Comparison of ENCODE assay signal across 17 cellular contexts in genomic region chr11:125407046-125407445, GRCh38.
DNase-seq lines count a peak whose midpoint lies in the region; ATAC-seq, FAIRE-seq and TF ChIP-seq lines count a peak whose summit lies in the region.
"Had no signal": no experiment of that assay in that cellular context is flagged by ENCODE, and none has a peak within 500 bp of the region (broad histone marks: within the 10 kb centered on the region; RNA-seq: fewer than 3 reads in every experiment).

No MANE protein-coding gene starts in this region.

- H2BK120ac ChIP-seq in H1 (replicated peaks; ENCODE audit: low read depth, low read length), result no peak overlapping the region

- no peak overlapping the region for H3K23ac ChIP-seq in H1 (ENCODE audit: insufficient read length)

- H2AK5ac ChIP-seq in H1 (ENCODE audit: low read depth, low read length), result no peak overlapping the region

- H3K4me3 Mint-ChIP-seq in CD4-positive, alpha-beta memory T cell, result no peak overlapping the region

- TF ChIP-seq CTCF in H1 (IDR thresholded peaks at IDR 0.05; ENCODE audit: control extremely low read depth in 1 of 3, insufficient read depth in 1 of 3, low read depth in 1 of 3, low read length in 3 of 3) (no peak), gastrocnemius medialis (IDR thresholded peaks at IDR 0.05 in 4 of 5, conservative IDR thresholded peaks at IDR 0.05 in 1 of 5) (no peak), hepatocyte (IDR thresholded peaks at IDR 0.05; ENCODE audit: poor library complexity) (no peak)

- 23 to 27% methylated on average over 2 of the region's 2 CpGs for WGBS in GM23248 (ENCODE audit: low coverage in 1 of 2, low lambda C conversion rate in 2 of 2, missing lambda C conversion rate in 2 of 2), 2 experiments
- WGBS in H1 (ENCODE audit: extremely low coverage in 1 of 2, insufficient coverage in 1 of 2, insufficient read length in 1 of 2, insufficient replicate concordance in 2 of 2, low coverage in 1 of 2, low lambda C conversion rate in 2 of 2, missing lambda C conversion rate in 1 of 2), 2 experiments, result 90% methylated on average over 2 of the region's 2 CpGs; no CpG with 5 or more reads in 1 of the 2 experiments
- 71% methylated on average over 2 of the region's 2 CpGs for WGBS in hepatocyte (ENCODE audit: low lambda C conversion rate, missing lambda C conversion rate)

- H2AFZ ChIP-seq in GM23248 (no peak overlapping the region), H1 (ENCODE audit: low read length) (no peak overlapping the region), hepatocyte (no peak overlapping the region)

- no peak overlapping the region for H3K27ac ChIP-seq in GM23248
- no peak overlapping the region for H3K27ac ChIP-seq in H1 (ENCODE audit: low read depth, low read length)
- H3K27ac ChIP-seq in gastrocnemius medialis, result peak overlapping the region; percentile 48 to 96 (median 74)
- H3K27ac ChIP-seq in hepatocyte, result no peak overlapping the region
- H3K27ac ChIP-seq in CD4-positive, alpha-beta memory T cell (ENCODE audit: low read depth, low read length), result no peak overlapping the region
- H3K27ac ChIP-seq: SK-N-MC had no signal

- H3K9me2 ChIP-seq in GM23248 (ENCODE audit: insufficient read depth), result no peaks in the 10 kb centered on the region
- no peaks in the 10 kb centered on the region for H3K9me2 ChIP-seq in hepatocyte (replicated peaks; ENCODE audit: insufficient read depth)

- H3K27me3 Mint-ChIP-seq in CD4-positive, alpha-beta memory T cell, result peaks cover 30 to 39% of the 10 kb centered on the region in 2 donors

- H4K8ac ChIP-seq in H1 (ENCODE audit: extremely low read depth, insufficient read depth, low read length), result no peak overlapping the region; the same call in 1 of the 2 replicates

- H3K14ac ChIP-seq in H1 (ENCODE audit: insufficient read length), result no peak overlapping the region

- no peaks in the 10 kb centered on the region for H3K79me1 ChIP-seq in H1 (ENCODE audit: low read depth, low read length)

- no peak overlapping the region for H3K4ac ChIP-seq in H1 (replicated peaks; ENCODE audit: insufficient read length, low read depth, low read length)

- H2BK12ac ChIP-seq in H1 (ENCODE audit: low read depth, low read length), result no peak overlapping the region

- 0 out of 2 replicates have a peak overlapping the region, but pooled peaks have one; percentile 1 for H2BK15ac ChIP-seq in H1 (ENCODE audit: low read length)

- H4K20me1 ChIP-seq in GM23248 (ENCODE audit: insufficient read depth), result no peaks in the 10 kb centered on the region
- no peaks in the 10 kb centered on the region for H4K20me1 ChIP-seq in H1 (replicated peaks in 1 of 2; ENCODE audit: control insufficient read depth in 1 of 2, insufficient read depth in 2 of 2, low read length in 2 of 2)
- no peaks in the 10 kb centered on the region for H4K20me1 ChIP-seq in hepatocyte (ENCODE audit: insufficient read depth, poor library complexity, severe bottlenecking)

- no peaks in the 10 kb centered on the region for H3K23me2 ChIP-seq in H1 (ENCODE audit: low read depth, low read length)

- DNase-seq in GM23248 (peak; percentile 25), MG63 (peak; percentile 72), H1 (ENCODE audit: low read depth in 1 of 2, low spot score in 2 of 2) (no peak), gastrocnemius medialis (no peak), hepatocyte (ENCODE audit: low spot score) (no peak), HPDE6-E6E7 (ENCODE audit: extremely low spot score) (no peak)
- no peak for DNase-seq in CD4-positive, alpha-beta memory T cell
- DNase-seq: ACHN, DMS79, KG1, NCI-H1436, NCI-H1930, NCI-H446 treated with DMSO at 0.1 percent for 48 hours, SHP77 had no signal

- no peaks in the 10 kb centered on the region for H3K36me3 Mint-ChIP-seq in CD4-positive, alpha-beta memory T cell

- no peak overlapping the region for H2BK5ac ChIP-seq in H1 (ENCODE audit: low read depth, low read length)

- no peak for TF ChIP-seq EP300 in H1 (IDR thresholded peaks at IDR 0.05; ENCODE audit: borderline replicate concordance in 1 of 2, low read depth in 2 of 2, low read length in 2 of 2)

- H3K18ac ChIP-seq in H1 (ENCODE audit: extremely low read depth, low read length), result no peak overlapping the region

- H3K9me3 Mint-ChIP-seq in CD4-positive, alpha-beta memory T cell, result peaks cover 0 to 3% (median 0%) of the 10 kb centered on the region in 8 donors

- CTCF ChIA-PET in H1 (lab: Charles Lee; ENCODE audit: partially characterized antibody), result interaction anchor here (6.3 to 8.2 kb wide), 2 partner anchors 55 to 315 kb away, joined by 71 to 223 read pairs; no protein-coding TSS in a partner anchor
- CTCF ChIA-PET in CD4-positive, alpha-beta memory T cell (lab: Charles Lee; ENCODE audit: partially characterized antibody), result interaction anchor here (1.8 kb wide), 1 partner anchor 16 kb away, joined by 5 read pairs; no protein-coding TSS in a partner anchor

- intact Hi-C loops in gastrocnemius medialis (cut with DNase I; ENCODE audit: low total_unique reads), result loop anchor here (10.0 kb wide), 1 partner anchor 798 kb away; no protein-coding TSS in a partner anchor
- intact Hi-C loops in CD4-positive, alpha-beta memory T cell (cut with micrococcal nuclease), result no loop called here

- TF ChIP-seq RAD21 in H1 (IDR thresholded peaks at IDR 0.05 in 1 of 2, conservative IDR thresholded peaks at IDR 0.05 in 1 of 2; ENCODE audit: low read depth in 2 of 2, low read length in 2 of 2), result no peak

- peaks cover 51% of the 10 kb centered on the region for H3K27me3 ChIP-seq in GM23248 (replicated peaks; ENCODE audit: insufficient read depth)
- no peaks in the 10 kb centered on the region for H3K27me3 ChIP-seq in MG63
- H3K27me3 ChIP-seq in H1 (replicated peaks in 1 of 4; ENCODE audit: control insufficient read depth in 3 of 4, extremely low read depth in 1 of 4, insufficient read depth in 3 of 4, low read length in 3 of 4), result peaks cover 0 to 4% (median under 1%) of the 10 kb centered on the region in 4 experiments; a peak in 2 of 7 replicates
- H3K27me3 ChIP-seq in gastrocnemius medialis, result no peaks in the 10 kb centered on the region
- no peaks in the 10 kb centered on the region for H3K27me3 ChIP-seq in hepatocyte
- H3K27me3 ChIP-seq in CD4-positive, alpha-beta memory T cell (ENCODE audit: insufficient read depth, low read length), result peaks cover 14% of the 10 kb centered on the region

- H3K4me1 ChIP-seq in GM23248 (ENCODE audit: insufficient read depth) (no peaks in the 10 kb centered on the region), H1 (replicated peaks in 1 of 4; ENCODE audit: control insufficient read depth in 3 of 4, insufficient read depth in 4 of 4, low read length in 3 of 4) (peaks cover 6 to 20% (median 13%) of the 10 kb centered on the region in 4 experiments), gastrocnemius medialis (peaks cover 47 to 54% of the 10 kb centered on the region in 2 donors), hepatocyte (ENCODE audit: insufficient read depth) (peaks cover 12% of the 10 kb centered on the region)
- H3K4me1 ChIP-seq in CD4-positive, alpha-beta memory T cell (ENCODE audit: insufficient read depth, low read length), result peaks cover 6% of the 10 kb centered on the region

- H3K9ac ChIP-seq in GM23248 (no peak overlapping the region), H1 (replicated peaks in 1 of 4; ENCODE audit: extremely low read depth in 1 of 4, low read depth in 3 of 4, low read length in 3 of 4) (no peak overlapping the region)

- H3K4me2 ChIP-seq in GM23248 (ENCODE audit: unreplicated experiment) (no peak overlapping the region), H1 (ENCODE audit: insufficient read depth in 1 of 2, low read depth in 2 of 2, low read length in 2 of 2) (no peak overlapping the region), hepatocyte (no peak overlapping the region)

- POLR2A ChIA-PET in H1 (lab: Charles Lee; ENCODE audit: partially characterized antibody), result no interaction called here
- POLR2A ChIA-PET in CD4-positive, alpha-beta memory T cell (lab: Charles Lee; ENCODE audit: partially characterized antibody), result no interaction called here

- H3K36me3 ChIP-seq in GM23248 (ENCODE audit: low read depth), result no peaks in the 10 kb centered on the region
- H3K36me3 ChIP-seq in MG63, result peaks cover 6% of the 10 kb centered on the region
- H3K36me3 ChIP-seq in H1 (ENCODE audit: control insufficient read depth in 2 of 4, insufficient read depth in 4 of 4, low read length in 3 of 4), result no peaks in the 10 kb centered on the region
- H3K36me3 ChIP-seq in gastrocnemius medialis, result no peaks in the 10 kb centered on the region
- H3K36me3 ChIP-seq in hepatocyte (replicated peaks; ENCODE audit: insufficient read depth, low read depth), result no peaks in the 10 kb centered on the region
- H3K36me3 ChIP-seq in CD4-positive, alpha-beta memory T cell (ENCODE audit: insufficient read depth, low read length), result no peaks in the 10 kb centered on the region

- no peak overlapping the region for H4K91ac ChIP-seq in H1 (replicated peaks; ENCODE audit: insufficient read length, low read length)

- no peak overlapping the region for H2BK20ac ChIP-seq in H1 (ENCODE audit: low read length)

- H3K4me3 ChIP-seq in GM23248 (no peak overlapping the region), MG63 (no peak overlapping the region), H1 (ENCODE audit: extremely low read depth in 1 of 4, insufficient read depth in 2 of 4, low read depth in 3 of 4, low read length in 4 of 4) (no peak overlapping the region), gastrocnemius medialis (no peak overlapping the region), hepatocyte (no peak overlapping the region)
- H3K4me3 ChIP-seq in CD4-positive, alpha-beta memory T cell (ENCODE audit: low read length in 2 of 2), result no peak overlapping the region
- H3K4me3 ChIP-seq: SK-N-MC had no signal

- no peaks in the 10 kb centered on the region for H3F3A ChIP-seq in GM23248 (ENCODE audit: insufficient read depth)

- H3K56ac ChIP-seq in H1 (replicated peaks; ENCODE audit: insufficient read length, low read depth, low read length), result no peak overlapping the region

- in situ Hi-C loops in GM23248 (cut with MboI) (loop anchor here (25.0 kb wide), 1 partner anchor 445 kb away; the partner anchor contains the start of gene CCDC15), gastrocnemius medialis (cut with MboI; ENCODE audit: low sequenced_read_pairs in 4 of 4) (loop anchor here in 1 of 4 donors (10.0 kb wide), 1 partner anchor 242 kb away; the partner anchor contains the start of gene PKNOX2)

- TF ChIP-seq POLR2A in H1 (IDR thresholded peaks at IDR 0.05; ENCODE audit: control extremely low read depth in 1 of 2, low read depth in 2 of 2, low read length in 2 of 2) (no peak), gastrocnemius medialis (IDR thresholded peaks at IDR 0.05) (no peak)

- H3K9me3 ChIP-seq in GM23248 (ENCODE audit: low read depth) (no peaks in the 10 kb centered on the region), MG63 (no peaks in the 10 kb centered on the region), H1 (ENCODE audit: insufficient read depth in 2 of 2, low read depth in 1 of 2, low read length in 1 of 2) (no peaks in the 10 kb centered on the region), gastrocnemius medialis (no peaks in the 10 kb centered on the region), hepatocyte (ENCODE audit: low read depth) (no peaks in the 10 kb centered on the region)
- no peaks in the 10 kb centered on the region for H3K9me3 ChIP-seq in CD4-positive, alpha-beta memory T cell (ENCODE audit: control insufficient read depth in 1 of 2, low read length in 2 of 2)

- ATAC-seq in gastrocnemius medialis, result no peak
- ATAC-seq: HepG2 had no signal

- FAIRE-seq in H1 (lab: Jason Lieb, UNC), result no peak
- FAIRE-seq: H54, HepG2 had no signal

- H4K5ac ChIP-seq in H1 (ENCODE audit: insufficient read length, low read depth, low read length), result no peak overlapping the region

- H3K79me2 ChIP-seq in GM23248 (ENCODE audit: insufficient read depth) (no peaks in the 10 kb centered on the region), H1 (ENCODE audit: control insufficient read depth in 1 of 2, insufficient read depth in 2 of 2, low read length in 2 of 2) (no peaks in the 10 kb centered on the region), hepatocyte (no peaks in the 10 kb centered on the region)

- no peak overlapping the region for H3K27ac Mint-ChIP-seq in CD4-positive, alpha-beta memory T cell

- peaks cover 3 to 10% (median 8%) of the 10 kb centered on the region in 4 donors for H3K4me1 Mint-ChIP-seq in CD4-positive, alpha-beta memory T cell

Comparison
In these comparisons a context has a peak if more than half of its experiments do, and no peak if none do; other contexts are left out.
1. DNase-seq: peak in GM23248 (single experiment) and MG63 (single experiment); none in H1 (0 of 2), gastrocnemius medialis (0 of 2), hepatocyte (single experiment), HPDE6-E6E7 (single experiment) and CD4-positive, alpha-beta memory T cell (0 of 5).
2. H3K27ac ChIP-seq: peak in gastrocnemius medialis (4 of 4); none in GM23248 (single experiment), H1 (single experiment), hepatocyte (single experiment) and CD4-positive, alpha-beta memory T cell (single experiment).